In the genomic region with DNA sequence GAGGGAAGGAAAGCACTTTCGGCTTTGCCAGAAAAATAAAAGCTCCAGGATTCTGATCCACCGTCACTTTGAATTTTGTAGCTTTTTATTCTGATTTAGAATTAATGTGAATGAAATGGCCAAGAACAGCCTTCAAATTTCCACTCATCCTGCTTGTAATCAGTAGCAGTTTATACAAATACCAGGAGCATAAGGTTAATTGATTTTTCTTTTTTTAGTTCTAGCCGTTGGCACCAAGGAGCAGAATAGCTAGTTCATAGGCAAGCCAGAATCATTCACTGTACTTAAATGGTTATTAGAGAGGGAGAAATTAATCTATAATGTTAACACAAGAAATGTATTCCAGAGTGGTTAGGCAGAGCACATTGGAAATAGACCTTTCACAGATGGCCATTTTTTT, we compare ENCODE assay signal across 23 cellular contexts. TPM values are rescaled to one million over a fixed set of nuclear protein-coding genes. Genes with fewer than 3 reads are reported as not detected.
DNase-seq lines count a peak whose midpoint lies in the region; ATAC-seq and TF ChIP-seq lines count a peak whose summit lies in the region.
"Had no signal": no experiment of that assay in that cellular context is flagged by ENCODE, and none has a peak within 500 bp of the region (broad histone marks: within the 10 kb centered on the region; RNA-seq: fewer than 3 reads in every experiment).

No MANE protein-coding gene starts in this region.

- H3K27me3 Mint-ChIP-seq in CD8-positive, alpha-beta T cell (ENCODE audit: low read depth): no peaks in the 10 kb centered on the region
- no peaks in the 10 kb centered on the region for H3K27me3 Mint-ChIP-seq in activated T-helper 1 cell treated with anti-CD3 and anti-CD28 coated beads, Interleukin-12 subunit alpha, Interleukin-12 subunit beta, Interleukin-2, Interleukin-4 antibody, amounts not matched to agents 30 ng/mL and 10 ng/mL and 1 ng/mL, durations not matched to agents 14 hours and 24 hours and 36 hours (ENCODE audit: insufficient read depth)
- no peaks in the 10 kb centered on the region for H3K27me3 Mint-ChIP-seq in activated naive CD8-positive, alpha-beta T cell treated with anti-CD3 and anti-CD28 coated beads for 36 hours
- H3K27me3 Mint-ChIP-seq: CD4-positive, alpha-beta T cell had no signal

- H2BK5ac ChIP-seq in mesendoderm (ENCODE audit: low read length): no peak overlapping the region

- H3K27ac Mint-ChIP-seq in CD8-positive, alpha-beta T cell: peak overlapping the region; percentile 20
- H3K27ac Mint-ChIP-seq in activated T-helper 1 cell treated with anti-CD3 and anti-CD28 coated beads, Interleukin-12 subunit alpha, Interleukin-12 subunit beta, Interleukin-2, Interleukin-4 antibody, amounts not matched to agents 30 ng/mL and 10 ng/mL and 1 ng/mL, durations not matched to agents 14 hours and 24 hours and 36 hours: peak overlapping the region; percentile 34
- no peak overlapping the region for H3K27ac Mint-ChIP-seq in activated naive CD8-positive, alpha-beta T cell treated with anti-CD3 and anti-CD28 coated beads for 36 hours
- H3K27ac Mint-ChIP-seq: CD4-positive, alpha-beta T cell had no signal

- H3K4me1 ChIP-seq in CD8-positive, alpha-beta T cell (ENCODE audit: insufficient read depth, low read length): peaks cover 3% of the 10 kb centered on the region
- H3K4me1 ChIP-seq in mesendoderm (ENCODE audit: control insufficient read depth, low read depth, low read length): no peaks in the 10 kb centered on the region
- no peaks in the 10 kb centered on the region for H3K4me1 ChIP-seq in breast epithelium
- H3K4me1 ChIP-seq: A549, HAP-1 had no signal

- H3K56ac ChIP-seq in mesendoderm (ENCODE audit: low read length): peak overlapping the region; percentile 15

- H3K9me3 ChIP-seq in CD8-positive, alpha-beta T cell (ENCODE audit: low read length): no peaks in the 10 kb centered on the region
- H3K9me3 ChIP-seq in breast epithelium: no peaks in the 10 kb centered on the region
- H3K9me3 ChIP-seq: A549, HAP-1 had no signal

- no peaks in the 10 kb centered on the region for H3K79me2 ChIP-seq in mesendoderm (ENCODE audit: control insufficient read depth, insufficient read depth, low read length)

- H3K4me1 Mint-ChIP-seq in CD8-positive, alpha-beta T cell (ENCODE audit: low read depth): peaks cover 13% of the 10 kb centered on the region
- peaks cover 5% of the 10 kb centered on the region for H3K4me1 Mint-ChIP-seq in activated T-helper 1 cell treated with anti-CD3 and anti-CD28 coated beads, Interleukin-12 subunit alpha, Interleukin-12 subunit beta, Interleukin-2, Interleukin-4 antibody, amounts not matched to agents 30 ng/mL and 10 ng/mL and 1 ng/mL, durations not matched to agents 14 hours and 24 hours and 36 hours (ENCODE audit: low read depth)
- peaks cover 11% of the 10 kb centered on the region for H3K4me1 Mint-ChIP-seq in activated naive CD8-positive, alpha-beta T cell treated with anti-CD3 and anti-CD28 coated beads for 36 hours

- TF ChIP-seq CTCF in CD8-positive, alpha-beta T cell (IDR thresholded peaks at IDR 0.05): no peak
- no peak for TF ChIP-seq CTCF in breast epithelium (IDR thresholded peaks at IDR 0.05)

- no peak overlapping the region for H3K4ac ChIP-seq in mesendoderm (ENCODE audit: low read depth, low read length)

- no CpG with 5 or more reads among the region's 3 CpGs for WGBS in mesendoderm (ENCODE audit: extremely low coverage, insufficient coverage, low lambda C conversion rate)

- CTCF ChIA-PET in CD8-positive, alpha-beta T cell (lab: Charles Lee): no interaction called here

- TF ChIP-seq POLR2A in breast epithelium (IDR thresholded peaks at IDR 0.05): no peak

- DNase-seq in NCI-H1092 treated with DMSO at 0.1 percent for 48 hours (lab: John Stamatoyannopoulos, UW) (peak; percentile 19), NCI-H1092 (lab: John Stamatoyannopoulos, UW) (no peak), mesendoderm (no peak), breast epithelium (ENCODE audit: low spot score in 2 of 2) (no peak)
- DNase-seq in CD8-positive, alpha-beta T cell: no peak
- no peak for DNase-seq in activated T-helper 1 cell treated with anti-CD3 and anti-CD28 coated beads, Interleukin-12 subunit alpha, Interleukin-12 subunit beta, Interleukin-2, Interleukin-4 antibody, amounts not matched to agents 30 ng/mL and 10 ng/mL and 1 ng/mL, durations not matched to agents 14 hours and 24 hours and 36 hours (ENCODE audit: low spot score)
- DNase-seq in activated naive CD8-positive, alpha-beta T cell treated with anti-CD3 and anti-CD28 coated beads for 36 hours: no peak
- DNase-seq: AML-193; CD4-positive, alpha-beta T cell; DMS153; DMS79; GDM1; GM23248; IMR-90 had no signal

- H4K8ac ChIP-seq in mesendoderm (ENCODE audit: low read depth, low read length): no peak overlapping the region

- no peak overlapping the region for H3K23ac ChIP-seq in mesendoderm (ENCODE audit: low read length)

- POLR2A ChIA-PET in CD8-positive, alpha-beta T cell (lab: Charles Lee): no interaction called here

- no peak overlapping the region for H3K4me2 ChIP-seq in mesendoderm (ENCODE audit: low read length)
- H3K4me2 ChIP-seq: A549 had no signal

- H3K4me3 Mint-ChIP-seq in CD8-positive, alpha-beta T cell: no peak overlapping the region
- H3K4me3 Mint-ChIP-seq in activated T-helper 1 cell treated with anti-CD3 and anti-CD28 coated beads, Interleukin-12 subunit alpha, Interleukin-12 subunit beta, Interleukin-2, Interleukin-4 antibody, amounts not matched to agents 30 ng/mL and 10 ng/mL and 1 ng/mL, durations not matched to agents 14 hours and 24 hours and 36 hours: no peak overlapping the region
- H3K4me3 Mint-ChIP-seq in activated naive CD8-positive, alpha-beta T cell treated with anti-CD3 and anti-CD28 coated beads for 36 hours: no peak overlapping the region
- H3K4me3 Mint-ChIP-seq: CD4-positive, alpha-beta T cell had no signal

- H3K18ac ChIP-seq in mesendoderm (ENCODE audit: low read length): no peak overlapping the region

- H3K36me3 Mint-ChIP-seq in CD8-positive, alpha-beta T cell: peaks cover 76% of the 10 kb centered on the region
- peaks cover 49% of the 10 kb centered on the region for H3K36me3 Mint-ChIP-seq in activated T-helper 1 cell treated with anti-CD3 and anti-CD28 coated beads, Interleukin-12 subunit alpha, Interleukin-12 subunit beta, Interleukin-2, Interleukin-4 antibody, amounts not matched to agents 30 ng/mL and 10 ng/mL and 1 ng/mL, durations not matched to agents 14 hours and 24 hours and 36 hours (ENCODE audit: low read depth)
- peaks cover 48% of the 10 kb centered on the region for H3K36me3 Mint-ChIP-seq in activated naive CD8-positive, alpha-beta T cell treated with anti-CD3 and anti-CD28 coated beads for 36 hours

- no peaks in the 10 kb centered on the region for H3K27me3 ChIP-seq in CD8-positive, alpha-beta T cell (ENCODE audit: insufficient read depth, low read length)
- H3K27me3 ChIP-seq in mesendoderm (ENCODE audit: insufficient read depth, low read length, poor library complexity) (no peaks in the 10 kb centered on the region), breast epithelium (no peaks in the 10 kb centered on the region)

- no peak overlapping the region for H2AK5ac ChIP-seq in mesendoderm (ENCODE audit: low read length)

- H3K36me3 ChIP-seq in CD8-positive, alpha-beta T cell (ENCODE audit: insufficient read depth, low read length): peaks cover 15% of the 10 kb centered on the region
- H3K36me3 ChIP-seq in mesendoderm (ENCODE audit: control insufficient read depth, insufficient read depth, low read length) (no peaks in the 10 kb centered on the region), breast epithelium (no peaks in the 10 kb centered on the region)
- H3K36me3 ChIP-seq: HAP-1 had no signal

- H4K5ac ChIP-seq in mesendoderm (ENCODE audit: low read length): no peak overlapping the region

- intact Hi-C loops in CD8-positive, alpha-beta T cell (cut with DNase I, micrococcal nuclease): no loop called here
- intact Hi-C loops in activated T-helper 1 cell treated with anti-CD3 and anti-CD28 coated beads, Interleukin-12 subunit alpha, Interleukin-12 subunit beta, Interleukin-2, Interleukin-4 antibody, amounts not matched to agents 30 ng/mL and 10 ng/mL and 1 ng/mL, durations not matched to agents 14 hours and 24 hours and 36 hours (cut with micrococcal nuclease): no loop called here
- intact Hi-C loops in breast epithelium (cut with DNase I; ENCODE audit: low total_unique reads): no loop called here

- H3K4me3 ChIP-seq in CD8-positive, alpha-beta T cell (ENCODE audit: low read depth, low read length): no peak overlapping the region
- H3K4me3 ChIP-seq in mesendoderm (ENCODE audit: low read length): no peak overlapping the region
- H3K4me3 ChIP-seq in breast epithelium: no peak overlapping the region
- H3K4me3 ChIP-seq: A549, GM23248, HAP-1 had no signal

- H3K27ac ChIP-seq in CD8-positive, alpha-beta T cell (ENCODE audit: low read depth, low read length): no peak overlapping the region
- H3K27ac ChIP-seq in mesendoderm (ENCODE audit: low read depth, low read length) (no peak overlapping the region), breast epithelium (no peak overlapping the region)
- H3K27ac ChIP-seq: 22Rv1, A549, C4-2B, GM23248 had no signal

- H3K9me3 Mint-ChIP-seq in CD8-positive, alpha-beta T cell: no peaks in the 10 kb centered on the region
- peaks cover 5% of the 10 kb centered on the region for H3K9me3 Mint-ChIP-seq in activated T-helper 1 cell treated with anti-CD3 and anti-CD28 coated beads, Interleukin-12 subunit alpha, Interleukin-12 subunit beta, Interleukin-2, Interleukin-4 antibody, amounts not matched to agents 30 ng/mL and 10 ng/mL and 1 ng/mL, durations not matched to agents 14 hours and 24 hours and 36 hours
- peaks cover 1% of the 10 kb centered on the region for H3K9me3 Mint-ChIP-seq in activated naive CD8-positive, alpha-beta T cell treated with anti-CD3 and anti-CD28 coated beads for 36 hours
- H3K9me3 Mint-ChIP-seq: CD4-positive, alpha-beta T cell had no signal

- H3K79me1 ChIP-seq in mesendoderm (ENCODE audit: low read length): no peaks in the 10 kb centered on the region

- H2BK120ac ChIP-seq in mesendoderm (ENCODE audit: low read depth, low read length): no peak overlapping the region

- H2BK15ac ChIP-seq in mesendoderm (replicated peaks; ENCODE audit: low read depth): no peak overlapping the region

- H3K9ac ChIP-seq in mesendoderm (ENCODE audit: low read length): no peak overlapping the region
- H3K9ac ChIP-seq: GM23248 had no signal

- no peak for ATAC-seq in CD8-positive, alpha-beta T cell
- no peak for ATAC-seq in GM18498 (IDR thresholded peaks at IDR 0.05; ENCODE audit: unreplicated experiment)
- ATAC-seq: A549 had no signal

RNA-seq across cellular contexts. Expression of gene CACNG5, which starts 41.1 kb away (rescaled TPM):
- not detected for total RNA-seq in CD8-positive, alpha-beta T cell
- total RNA-seq in activated T-helper 1 cell treated with anti-CD3 and anti-CD28 coated beads, Interleukin-12 subunit alpha, Interleukin-12 subunit beta, Interleukin-2, Interleukin-4 antibody, amounts not matched to agents 30 ng/mL and 10 ng/mL and 1 ng/mL, durations not matched to agents 14 hours and 24 hours and 36 hours: not detected in 2 replicates
- polyA plus RNA-seq in mesendoderm (2013, experiment 1 of 2): 1.1 TPM
- 1.1 TPM for polyA plus RNA-seq in mesendoderm (2013, experiment 2 of 2)
- total RNA-seq in breast epithelium: not detected
- total RNA-seq in activated naive CD8-positive, alpha-beta T cell treated with anti-CD3 and anti-CD28 coated beads for 36 hours: not detected
- total RNA-seq: CD4-positive, alpha-beta T cell; Daoy; GM23248; H4; HT-29; IMR-90 had no signal
- polyA plus RNA-seq: BJ, GM23248, IMR-90 had no signal
